In genomic region chr15:100905855-100906254, GRCh38 we compare ENCODE assay signal across 12 cellular contexts. TPM values are rescaled to one million over a fixed set of nuclear protein-coding genes. Genes with fewer than 3 reads are reported as not detected.
DNase-seq lines count a peak whose midpoint lies in the region; TF ChIP-seq lines count a peak whose summit lies in the region.
"Had no signal": no experiment of that assay in that cellular context is flagged by ENCODE, and none has a peak within 500 bp of the region (broad histone marks: within the 10 kb centered on the region; RNA-seq: fewer than 3 reads in every experiment).

No MANE protein-coding gene starts in this region.

- no peaks in the 10 kb centered on the region for H4K20me1 ChIP-seq in H9 (ENCODE audit: control insufficient read depth, insufficient read depth, insufficient read length)

- no peak overlapping the region for H3K4me2 ChIP-seq in H9 (ENCODE audit: insufficient read depth, insufficient read length, low read length)

- no CpG with 5 or more reads among the region's 8 CpGs for WGBS in H9 (ENCODE audit: extremely low coverage, insufficient read length, low lambda C conversion rate)

- POLR2A ChIA-PET in RWPE1 (lab: Yijun Ruan, JAX; ENCODE audit: low non-redundant PET) = no interaction called here

- H3K9ac ChIP-seq in H9 (ENCODE audit: extremely low read depth, insufficient read length, low read length) = no peak overlapping the region

- H2BK120ac ChIP-seq in H9 (ENCODE audit: low read depth, low read length, poor library complexity, severe bottlenecking) = no peak overlapping the region

- H2AK5ac ChIP-seq in H9 (ENCODE audit: insufficient read length, low read length) = no peak overlapping the region

- H3K36me3 ChIP-seq in neutrophil = no peaks in the 10 kb centered on the region
- no peaks in the 10 kb centered on the region for H3K36me3 ChIP-seq in WERI-Rb-1

- H3K18ac ChIP-seq in H9 (ENCODE audit: insufficient read length, low read depth, low read length) = no peak overlapping the region

- H3K27ac Mint-ChIP-seq in H9 = peak overlapping the region in 1 of 3 experiments; percentile 19; a peak in 1 of 7 replicates
- H3K27ac Mint-ChIP-seq: CD4-positive, CD25-positive, alpha-beta regulatory T cell had no signal

- H3K4me1 Mint-ChIP-seq in H9 = peaks cover 12 to 21% of the 10 kb centered on the region in 2 experiments
- H3K4me1 Mint-ChIP-seq: CD4-positive, CD25-positive, alpha-beta regulatory T cell had no signal

- H4K91ac ChIP-seq in H9 (ENCODE audit: insufficient read length, low read depth, low read length) = no peak overlapping the region

- H3K4me1 ChIP-seq in H9 (ENCODE audit: insufficient read depth, low read length) = no peaks in the 10 kb centered on the region
- H3K4me1 ChIP-seq in neutrophil (ENCODE audit: control insufficient read depth in 1 of 2, insufficient read depth in 1 of 2, low read depth in 1 of 2, low read length in 1 of 2) = peaks cover 32 to 40% of the 10 kb centered on the region in 2 experiments

- H3K9me3 Mint-ChIP-seq in H9 = no peaks in the 10 kb centered on the region
- H3K9me3 Mint-ChIP-seq: CD4-positive, CD25-positive, alpha-beta regulatory T cell had no signal

- CTCF ChIA-PET in RWPE1 (lab: Yijun Ruan, JAX) = interaction anchor here (0.9 kb wide), 1 partner anchor 101 kb away, joined by 3 read pairs; no protein-coding TSS in a partner anchor

- no peak overlapping the region for H4K5ac ChIP-seq in H9 (ENCODE audit: insufficient read length, low read depth, low read length)

- no peaks in the 10 kb centered on the region for H3K23me2 ChIP-seq in H9 (ENCODE audit: insufficient read length, low read depth, low read length, poor library complexity, severe bottlenecking)

- H3K27me3 Mint-ChIP-seq in H9 (ENCODE audit: low read depth) = no peaks in the 10 kb centered on the region; the same call in 1 of the 2 replicates
- H3K27me3 Mint-ChIP-seq: CD4-positive, CD25-positive, alpha-beta regulatory T cell had no signal

- H3K79me1 ChIP-seq in H9 (ENCODE audit: insufficient read depth, low read depth, low read length, poor library complexity, severe bottlenecking) = no peaks in the 10 kb centered on the region

- peaks cover 0 to 25% (median 4%) of the 10 kb centered on the region in 3 experiments; a peak in 3 of 7 replicates for H3K36me3 Mint-ChIP-seq in H9 (ENCODE audit: insufficient read depth in 1 of 3, low read depth in 3 of 3)
- H3K36me3 Mint-ChIP-seq: CD4-positive, CD25-positive, alpha-beta regulatory T cell had no signal

- no peaks in the 10 kb centered on the region for H3K9me3 ChIP-seq in H9 (ENCODE audit: control insufficient read depth, low read depth, low read length)
- no peaks in the 10 kb centered on the region for H3K9me3 ChIP-seq in neutrophil
- no peaks in the 10 kb centered on the region for H3K9me3 ChIP-seq in WERI-Rb-1 (ENCODE audit: severe bottlenecking)
- H3K9me3 ChIP-seq: MG63 had no signal

- no peak overlapping the region for H3K4me3 Mint-ChIP-seq in H9
- H3K4me3 Mint-ChIP-seq: CD4-positive, CD25-positive, alpha-beta regulatory T cell had no signal

- H2BK12ac ChIP-seq in H9 (ENCODE audit: insufficient read length, low read depth, low read length) = no peak overlapping the region

- no peak overlapping the region for H2BK20ac ChIP-seq in H9 (ENCODE audit: low read depth, low read length, poor library complexity, severe bottlenecking)

- H3K27ac ChIP-seq in H9 (ENCODE audit: insufficient read length, low read depth, low read length) (no peak overlapping the region), RWPE1 (0 out of 2 replicates have a peak overlapping the region, but pooled peaks have one; percentile 2), epithelial cell of prostate (peak overlapping the region; percentile 11), neutrophil (peak overlapping the region; percentile 55), WERI-Rb-1 (no peak overlapping the region)

- no peak overlapping the region for H4K8ac ChIP-seq in H9 (replicated peaks; ENCODE audit: insufficient read length, low read depth, low read length)

- H3K27me3 ChIP-seq in H9 (ENCODE audit: insufficient read depth, low read length) = no peaks in the 10 kb centered on the region
- no peaks in the 10 kb centered on the region for H3K27me3 ChIP-seq in neutrophil
- no peaks in the 10 kb centered on the region for H3K27me3 ChIP-seq in WERI-Rb-1 (ENCODE audit: insufficient read depth, low read depth, severe bottlenecking)
- H3K27me3 ChIP-seq: MG63 had no signal

- no peak overlapping the region for H3T11ph ChIP-seq in H9 (ENCODE audit: low read length)

- no peak overlapping the region for H2AFZ ChIP-seq in H9 (ENCODE audit: low read length)

- no peaks in the 10 kb centered on the region for H3K79me2 ChIP-seq in H9 (ENCODE audit: insufficient read depth, low read length)

- H3K4me3 ChIP-seq in neutrophil (ENCODE audit: low read depth in 1 of 2, low read length in 1 of 2) = no peak overlapping the region
- H3K4me3 ChIP-seq in WERI-Rb-1 (ENCODE audit: low read depth, low read length) = no peak overlapping the region
- H3K4me3 ChIP-seq: MG63 had no signal

- H3K4ac ChIP-seq in H9 (ENCODE audit: low read depth, low read length) = no peak overlapping the region

- TF ChIP-seq CTCF in H9 (conservative IDR thresholded peaks at IDR 0.05) = peak; percentile 35; the same call in 1 of the 3 replicates
- no peak for TF ChIP-seq CTCF in RWPE1 (conservative IDR thresholded peaks at IDR 0.05; ENCODE audit: low read depth)
- no peak for TF ChIP-seq CTCF in neutrophil (IDR thresholded peaks at IDR 0.05)
- TF ChIP-seq CTCF in WERI-Rb-1 (IDR thresholded peaks at IDR 0.05; ENCODE audit: low read depth, low read length) = no peak

- DNase-seq in H9 = no peak
- DNase-seq in RWPE1 (ENCODE audit: low spot score) = no peak
- no peak for DNase-seq in epithelial cell of prostate (ENCODE audit: low read depth, low spot score)
- no peak for DNase-seq in activated CD4-positive, alpha-beta T cell treated with anti-CD3 and anti-CD28 coated beads for 4 hours
- no peak for DNase-seq in WERI-Rb-1
- DNase-seq in UCSD-AML1 (lab: John Stamatoyannopoulos, UW; ENCODE audit: unreplicated experiment) = no peak
- DNase-seq: CD4-positive, CD25-positive, alpha-beta regulatory T cell; DMS79 treated with DMSO at 0.1 percent for 48 hours; MG63; NCI-H1092 treated with DMSO at 0.1 percent for 48 hours; NCI-H187 had no signal

- no peak overlapping the region for H3K23ac ChIP-seq in H9 (ENCODE audit: insufficient read length, low read depth, low read length)

- no peak overlapping the region for H3K56ac ChIP-seq in H9 (ENCODE audit: insufficient read length, low read depth, low read length)

- H2BK15ac ChIP-seq in H9 (ENCODE audit: low read depth, low read length) = no peak overlapping the region

- H3K14ac ChIP-seq in H9 (ENCODE audit: insufficient read depth, low read length) = no peak overlapping the region

- H2BK5ac ChIP-seq in H9 (ENCODE audit: insufficient read length, low read length) = no peak overlapping the region

RNA-seq across cellular contexts. Expression of gene LRRK1, which starts 13.3 kb away (rescaled TPM):
- total RNA-seq in H9 (2021) = 3.2 and 4.0 TPM in 2 replicates

RNA-seq across cellular contexts. Expression of gene ALDH1A3, which starts 26.2 kb away (rescaled TPM):
- 9.2 and 10.0 TPM in 2 replicates for total RNA-seq in H9 (2021)
- total RNA-seq: CD4-positive, CD25-positive, alpha-beta regulatory T cell had no signal

Comparison
In these comparisons a context has a peak if more than half of its experiments do, and no peak if none do; other contexts are left out.
1. H3K27ac ChIP-seq: peak in RWPE1 (single experiment), epithelial cell of prostate (single experiment) and neutrophil (single experiment); none in H9 (single experiment) and WERI-Rb-1 (single experiment).